In genomic region chr12:39178837-39179236, GRCh38 we compare ENCODE assay signal across 19 cellular contexts.
DNase-seq lines count a peak whose midpoint lies in the region; ATAC-seq, FAIRE-seq and TF ChIP-seq lines count a peak whose summit lies in the region.
"Had no signal": no experiment of that assay in that cellular context is flagged by ENCODE, and none has a peak within 500 bp of the region (broad histone marks: within the 10 kb centered on the region; RNA-seq: fewer than 3 reads in every experiment).

No MANE protein-coding gene starts in this region.

- peaks cover 3% of the 10 kb centered on the region for H3F3A ChIP-seq in PC-3 (ENCODE audit: low read length, unreplicated experiment)

- no peak overlapping the region for H3K27ac ChIP-seq in A549
- peak overlapping the region; percentile 92 for H3K27ac ChIP-seq in PC-3 (ENCODE audit: low read length)
- H3K27ac ChIP-seq: BLaER1 had no signal

- no peak for TF ChIP-seq POLR2A in A549 (IDR thresholded peaks at IDR 0.05; ENCODE audit: low read length)

- no peaks in the 10 kb centered on the region for H3K36me3 ChIP-seq in PC-3 (ENCODE audit: low read depth, low read length)
- H3K36me3 ChIP-seq: BLaER1, HAP-1 had no signal

- no peak for FAIRE-seq in A549 (lab: Jason Lieb, UNC)
- FAIRE-seq: D721Med, GM12891, GM18507, H54 had no signal

- no peaks in the 10 kb centered on the region for H3K9me2 ChIP-seq in PC-3 (replicated peaks; ENCODE audit: low read length)

- H2AFZ ChIP-seq in PC-3 (ENCODE audit: low read length) = no peak overlapping the region

- WGBS in A549 (ENCODE audit: missing lambda C conversion rate) = 5% methylated on average over 1 of the region's 1 CpG

- no peak overlapping the region; the same call in 1 of the 2 replicates for H3K9ac ChIP-seq in PC-3 (ENCODE audit: low read length)
- H3K9ac ChIP-seq: BLaER1 had no signal

- H3K79me2 ChIP-seq in PC-3 (ENCODE audit: low read length) = no peaks in the 10 kb centered on the region

- intact Hi-C loops in PC-3 (cut with micrococcal nuclease) (loop anchor here (1.0 kb wide), 2 partner anchors 58 to 189 kb away; no protein-coding TSS in a partner anchor), cardiac septum (cut with DNase I) (no loop called here)

- DNase-seq in A549 (ENCODE audit: low read depth in 1 of 2, low spot score in 1 of 2) (no peak), DMS53 (lab: John Stamatoyannopoulos, UW) (peak; percentile 61), PC-3 (peak; percentile 84), cardiac septum (ENCODE audit: low spot score) (no peak), C1 segment of cervical spinal cord (lab: John Stamatoyannopoulos, UW) (no peak)
- DNase-seq: CD4-positive, alpha-beta T cell; CD8-positive, alpha-beta memory T cell; DMS 273 treated with DMSO at 0.1 percent for 48 hours; DMS79 treated with DMSO at 0.1 percent for 48 hours; GF-D8; GOT3; HFFc6 had no signal

- POLR2A ChIA-PET in A549 (lab: Yijun Ruan, JAX) = no interaction called here
- POLR2A ChIA-PET in PC-3 (lab: Charles Lee; ENCODE audit: unreplicated experiment) = interaction anchor here (0.6 kb wide), 1 partner anchor 524 kb away, joined by 13 read pairs; no protein-coding TSS in a partner anchor

- H3K4me3 ChIP-seq in A549 (no peak overlapping the region), PC-3 (ENCODE audit: low read length) (no peak overlapping the region)
- H3K4me3 ChIP-seq: BLaER1, HAP-1 had no signal

- H3K4me2 ChIP-seq in A549 (no peak overlapping the region), PC-3 (ENCODE audit: low read length) (peak overlapping the region; percentile 37; the same call in 1 of the 2 replicates)
- H3K4me2 ChIP-seq: BLaER1 had no signal

- no peaks in the 10 kb centered on the region for H4K20me1 ChIP-seq in PC-3 (ENCODE audit: low read length)
- H4K20me1 ChIP-seq: BLaER1 had no signal

- H3K4me1 ChIP-seq in A549 (no peaks in the 10 kb centered on the region), PC-3 (ENCODE audit: insufficient read depth, low read length) (peaks cover 28% of the 10 kb centered on the region)
- H3K4me1 ChIP-seq: BLaER1, HAP-1 had no signal

- H3K9me3 ChIP-seq in A549 (no peaks in the 10 kb centered on the region), PC-3 (ENCODE audit: low read length) (no peaks in the 10 kb centered on the region)
- H3K9me3 ChIP-seq: BLaER1, HAP-1 had no signal

- no peak for TF ChIP-seq RAD21 in A549 (conservative IDR thresholded peaks at IDR 0.05 in 1 of 2, IDR thresholded peaks at IDR 0.05 in 1 of 2)

- no peaks in the 10 kb centered on the region for H3K27me3 ChIP-seq in PC-3 (ENCODE audit: low read length)
- H3K27me3 ChIP-seq: BLaER1 had no signal

- CTCF ChIA-PET in A549 (lab: Yijun Ruan, JAX) = no interaction called here
- CTCF ChIA-PET in PC-3 (lab: Charles Lee) = no interaction called here

- ATAC-seq in A549 (no peak), PC-3 (peak; percentile 96), GM18511 (IDR thresholded peaks at IDR 0.05; ENCODE audit: unreplicated experiment) (no peak)

- no peak for TF ChIP-seq EP300 in A549 (IDR thresholded peaks at IDR 0.05)

- no peak for TF ChIP-seq CTCF in A549 (IDR thresholded peaks at IDR 0.05)
- TF ChIP-seq CTCF in PC-3 (conservative IDR thresholded peaks at IDR 0.05; ENCODE audit: low read depth, low read length) = no peak

- BruUV-seq in PC-3 (replicated peaks; lab: Mats Ljungman, UMichigan) = no TSS peak

TF ChIP-seq in A549, 52 proteins besides CTCF, POLR2A, EP300 and RAD21:
- TF ChIP-seq ZFP36 (IDR thresholded peaks at IDR 0.05; ENCODE audit: borderline replicate concordance, partially characterized antibody) = no peak
- TF ChIP-seq TP53 (CRISPR knock-in tag; IDR thresholded peaks at IDR 0.05) = no peak
- TF ChIP-seq TFCP2L1 (CRISPR knock-in tag; IDR thresholded peaks at IDR 0.05) = no peak
- no peak for TF ChIP-seq MAZ (IDR thresholded peaks at IDR 0.05; ENCODE audit: borderline replicate concordance, low read depth, low read length)
- TF ChIP-seq, protein P1, sequence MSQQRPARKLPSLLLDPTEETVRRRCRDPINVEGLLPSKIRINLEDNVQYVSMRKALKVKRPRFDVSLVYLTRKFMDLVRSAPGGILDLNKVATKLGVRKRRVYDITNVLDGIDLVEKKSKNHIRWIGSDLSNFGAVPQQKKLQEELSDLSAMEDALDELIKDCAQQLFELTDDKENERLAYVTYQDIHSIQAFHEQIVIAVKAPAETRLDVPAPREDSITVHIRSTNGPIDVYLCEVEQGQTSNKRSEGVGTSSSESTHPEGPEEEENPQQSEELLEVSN (IDR thresholded peaks at IDR 0.05; ENCODE audit: borderline replicate concordance, low read depth) = no peak
- peak; percentile 32 for TF ChIP-seq MAFK (IDR thresholded peaks at IDR 0.05; ENCODE audit: partially characterized antibody)
- no peak for TF ChIP-seq HMGXB4 (CRISPR knock-in tag; IDR thresholded peaks at IDR 0.05; ENCODE audit: borderline replicate concordance)

Comparison
In these comparisons a context has a peak if more than half of its experiments do, and no peak if none do; other contexts are left out.
1. DNase-seq: peak in DMS53 (single experiment) and PC-3 (single experiment); none in A549 (0 of 2), cardiac septum (single experiment) and C1 segment of cervical spinal cord (0 of 14).